26 cellular contexts compared by ENCODE assay signal in the genomic region with DNA sequence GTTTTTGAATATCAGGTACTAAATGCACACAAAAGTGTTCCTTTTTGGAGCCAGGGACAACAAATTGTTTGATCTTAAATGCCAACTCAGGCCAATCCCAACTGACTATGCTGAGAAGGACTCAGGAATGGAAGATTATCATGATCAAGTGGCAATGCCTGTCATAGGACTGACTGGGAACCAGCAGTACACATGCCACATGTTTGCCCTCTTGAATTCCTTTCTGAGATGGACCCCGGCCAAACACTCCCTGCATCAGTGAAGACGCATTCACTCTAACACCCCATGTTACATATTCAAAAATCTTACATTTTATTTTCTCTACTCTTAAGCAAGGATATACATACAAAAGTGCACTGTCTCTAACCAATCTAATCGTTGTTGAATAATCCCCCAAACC. TPM values are rescaled to one million over a fixed set of nuclear protein-coding genes. Genes with fewer than 3 reads are reported as not detected.
A peak's percentile ranks its signal among the peaks of the same experiment; 100 is the strongest.
DNase-seq lines count a peak whose midpoint lies in the region; ATAC-seq, FAIRE-seq and TF ChIP-seq lines count a peak whose summit lies in the region.
"Had no signal": no experiment of that assay in that cellular context is flagged by ENCODE, and none has a peak within 500 bp of the region (broad histone marks: within the 10 kb centered on the region; RNA-seq: fewer than 3 reads in every experiment).

No MANE protein-coding gene starts in this region.

- no peak overlapping the region for H2AFZ ChIP-seq in GM23338
- H2AFZ ChIP-seq: GM23248 had no signal

- H3K4me1 ChIP-seq in left lung (no peaks in the 10 kb centered on the region), thyroid gland (peaks cover 0 to 4% of the 10 kb centered on the region in 2 donors), GM23338 (ENCODE audit: insufficient read depth) (peaks cover 18% of the 10 kb centered on the region)
- H3K4me1 ChIP-seq: BE2C had no signal

- ATAC-seq in left lung (peak; percentile 56), GM23338 (no peak)
- no peak for ATAC-seq in activated naive CD4-positive, alpha-beta T cell treated with anti-CD3 and anti-CD28 coated beads, Interleukin-2, amount 50 U/mL, for 72 hours
- ATAC-seq: HepG2 had no signal

- H3K79me2 ChIP-seq in GM23338 (replicated peaks; ENCODE audit: insufficient read depth) = no peaks in the 10 kb centered on the region

- H3K4me1 Mint-ChIP-seq in GM23338 = peaks cover 17% of the 10 kb centered on the region
- H3K4me1 Mint-ChIP-seq: CD4-positive, CD25-positive, alpha-beta regulatory T cell; CD8-positive, alpha-beta memory T cell; IgD-negative memory B cell had no signal

- no peak overlapping the region for H3K4me3 Mint-ChIP-seq in GM23338
- H3K4me3 Mint-ChIP-seq: CD4-positive, CD25-positive, alpha-beta regulatory T cell; CD8-positive, alpha-beta memory T cell; IgD-negative memory B cell had no signal

- no peak overlapping the region for H3K27ac Mint-ChIP-seq in activated naive CD4-positive, alpha-beta T cell treated with anti-CD3 and anti-CD28 coated beads, Interleukin-2, amount 50 U/mL, for 72 hours
- H3K27ac Mint-ChIP-seq in GM23338 = no peak overlapping the region; the same call in 1 of the 2 replicates
- H3K27ac Mint-ChIP-seq: CD4-positive, CD25-positive, alpha-beta regulatory T cell; CD8-positive, alpha-beta memory T cell; IgD-negative memory B cell had no signal

- H3K27me3 ChIP-seq in left lung (no peaks in the 10 kb centered on the region), thyroid gland (no peaks in the 10 kb centered on the region), GM23338 (ENCODE audit: insufficient read depth) (no peaks in the 10 kb centered on the region)
- H3K27me3 ChIP-seq: BE2C had no signal

- intact Hi-C loops in left lung (cut with DNase I) = no loop called here
- intact Hi-C loops in thyroid gland (cut with DNase I) = no loop called here

- H3K9me2 ChIP-seq in GM23338 (ENCODE audit: insufficient read depth) = peaks cover 8% of the 10 kb centered on the region

- H3K4me2 ChIP-seq in GM23338 = no peak overlapping the region; the same call in 1 of the 2 replicates

- peaks cover 0 to 4% of the 10 kb centered on the region in 2 donors for H3K9me3 Mint-ChIP-seq in activated naive CD4-positive, alpha-beta T cell treated with anti-CD3 and anti-CD28 coated beads, Interleukin-2, amount 50 U/mL, for 72 hours
- no peaks in the 10 kb centered on the region; the same call in 2 of the 3 replicates for H3K9me3 Mint-ChIP-seq in GM23338
- H3K9me3 Mint-ChIP-seq: IgD-negative memory B cell had no signal

- no peaks in the 10 kb centered on the region for H3F3A ChIP-seq in GM23338 (replicated peaks; ENCODE audit: low read depth)

- 45 to 54% methylated on average over 3 of the region's 3 CpGs for WGBS in thyroid gland, 2 donors

- peak; percentile 21 for FAIRE-seq in GM12892 (lab: Jason Lieb, UNC)
- FAIRE-seq: A204.1, GM12891, GM18507, H54, HepG2 had no signal

- H3K27me3 Mint-ChIP-seq in GM23338 (ENCODE audit: insufficient read depth, low read depth, poor library complexity) = no peaks in the 10 kb centered on the region

- H3K4me3 ChIP-seq in GM12865 (ENCODE audit: low read depth, low read length) (peak overlapping the region; percentile 60), left lung (no peak overlapping the region), thyroid gland (replicated peaks in 1 of 3) (no peak overlapping the region), GM23338 (no peak overlapping the region)
- H3K4me3 ChIP-seq: GM23248 had no signal

- H3K27ac ChIP-seq in left lung (no peak overlapping the region), thyroid gland (no peak overlapping the region), GM23338 (ENCODE audit: low read depth) (no peak overlapping the region)
- H3K27ac ChIP-seq: GM23248 had no signal

- peak; percentile 32 for DNase-seq in GM12865 (ENCODE audit: low read depth)
- DNase-seq in GM12892 (ENCODE audit: insufficient read length) = no peak
- DNase-seq in left lung = no peak
- peak; percentile 48 to 54 for DNase-seq in thyroid gland
- DNase-seq in activated naive CD4-positive, alpha-beta T cell treated with anti-CD3 and anti-CD28 coated beads, Interleukin-2, amount 50 U/mL, for 72 hours (ENCODE audit: low spot score in 2 of 2) = no peak
- no peak for DNase-seq in NCI-H187 (lab: John Stamatoyannopoulos, UW)
- no peak for DNase-seq in GM23338 (ENCODE audit: low spot score)
- DNase-seq: ACHN; BE2C; C1 segment of cervical spinal cord; CD4-positive, CD25-positive, alpha-beta regulatory T cell; CD8-positive, alpha-beta memory T cell; COR-L47; DMS 273 treated with DMSO at 0.1 percent for 48 hours; DMS53; DND-41; EL; GM23248; HCEC 1CT had no signal

- H3K9me3 ChIP-seq in left lung = no peaks in the 10 kb centered on the region
- no peaks in the 10 kb centered on the region for H3K9me3 ChIP-seq in thyroid gland
- H3K9me3 ChIP-seq: BE2C had no signal

- peaks cover 0 to 3% of the 10 kb centered on the region in 2 donors for H3K36me3 ChIP-seq in left lung
- no peaks in the 10 kb centered on the region for H3K36me3 ChIP-seq in thyroid gland
- no peaks in the 10 kb centered on the region for H3K36me3 ChIP-seq in GM23338 (ENCODE audit: insufficient read depth)
- H3K36me3 ChIP-seq: BE2C had no signal

- TF ChIP-seq POLR2A in GM12892 (IDR thresholded peaks at IDR 0.05; ENCODE audit: low read depth, low read length) = no peak
- no peak for TF ChIP-seq POLR2A in thyroid gland (IDR thresholded peaks at IDR 0.05)

- no peaks in the 10 kb centered on the region for H3K36me3 Mint-ChIP-seq in activated naive CD4-positive, alpha-beta T cell treated with anti-CD3 and anti-CD28 coated beads, Interleukin-2, amount 50 U/mL, for 72 hours
- H3K36me3 Mint-ChIP-seq in GM23338 (ENCODE audit: low read depth) = peaks cover 2% of the 10 kb centered on the region; the same call in 1 of the 3 replicates
- H3K36me3 Mint-ChIP-seq: CD4-positive, CD25-positive, alpha-beta regulatory T cell; CD8-positive, alpha-beta memory T cell; IgD-negative memory B cell had no signal

- TF ChIP-seq CTCF in GM12865 (IDR thresholded peaks at IDR 0.05; ENCODE audit: insufficient read depth, low read depth, low read length, missing control alignments) (no peak), left lung (IDR thresholded peaks at IDR 0.05) (no peak), thyroid gland (IDR thresholded peaks at IDR 0.05) (no peak), GM23338 (conservative IDR thresholded peaks at IDR 0.05; ENCODE audit: low read depth in 2 of 2) (no peak)

- peaks cover 3% of the 10 kb centered on the region; the same call in 1 of the 2 replicates for H4K20me1 ChIP-seq in GM23338 (replicated peaks; ENCODE audit: insufficient read depth)

RNA-seq across cellular contexts. Expression of a gene that starts 36.1 kb away (rescaled TPM):
- polyA plus RNA-seq in GM12892 (2012; ENCODE audit: missing spikeins) = not detected
- total RNA-seq in left lung (100 to 1,000 TPM in 1 of 2 donors, 10 to 100 TPM in 1; 66.8 to 354 TPM), thyroid gland (not detected)
- total RNA-seq in activated naive CD4-positive, alpha-beta T cell treated with anti-CD3 and anti-CD28 coated beads, Interleukin-2, amount 50 U/mL, for 72 hours = not detected
- not detected in 2 replicates for total RNA-seq in GM23338 (2014; rRNA removed; shearing (Covaris generic))
- 0.19 TPM in 1 of 2 replicates, not detected in the other for polyA plus RNA-seq in GM23338 (2016; fragmentation: Nextera tagmentation; extraction: Ambion mirVana)
- total RNA-seq: CD4-positive, CD25-positive, alpha-beta regulatory T cell; CD8-positive, alpha-beta memory T cell; G401; GM23248; HepG2 had no signal
- polyA plus RNA-seq: CD4-positive, CD25-positive, alpha-beta regulatory T cell; CD8-positive, alpha-beta memory T cell; HepG2; IgD-negative memory B cell had no signal

Comparison
In these comparisons a context has a peak if more than half of its experiments do, and no peak if none do; other contexts are left out.
1. DNase-seq: peak in GM12865 (single experiment) and thyroid gland (2 of 2); none in GM12892 (single experiment), left lung (0 of 2), activated naive CD4-positive, alpha-beta T cell treated with anti-CD3 and anti-CD28 coated beads, Interleukin-2, amount 50 U/mL, for 72 hours (0 of 2), NCI-H187 (0 of 2) and GM23338 (single experiment).
2. RNA of a gene that starts 36.1 kb away (total RNA-seq): 66.8 to 354 TPM in left lung; not detected in thyroid gland, not detected in activated naive CD4-positive, alpha-beta T cell treated with anti-CD3 and anti-CD28 coated beads, Interleukin-2, amount 50 U/mL, for 72 hours and not detected in GM23338; every median in the first group is over 10 times any median in the second.